In the genomic region with DNA sequence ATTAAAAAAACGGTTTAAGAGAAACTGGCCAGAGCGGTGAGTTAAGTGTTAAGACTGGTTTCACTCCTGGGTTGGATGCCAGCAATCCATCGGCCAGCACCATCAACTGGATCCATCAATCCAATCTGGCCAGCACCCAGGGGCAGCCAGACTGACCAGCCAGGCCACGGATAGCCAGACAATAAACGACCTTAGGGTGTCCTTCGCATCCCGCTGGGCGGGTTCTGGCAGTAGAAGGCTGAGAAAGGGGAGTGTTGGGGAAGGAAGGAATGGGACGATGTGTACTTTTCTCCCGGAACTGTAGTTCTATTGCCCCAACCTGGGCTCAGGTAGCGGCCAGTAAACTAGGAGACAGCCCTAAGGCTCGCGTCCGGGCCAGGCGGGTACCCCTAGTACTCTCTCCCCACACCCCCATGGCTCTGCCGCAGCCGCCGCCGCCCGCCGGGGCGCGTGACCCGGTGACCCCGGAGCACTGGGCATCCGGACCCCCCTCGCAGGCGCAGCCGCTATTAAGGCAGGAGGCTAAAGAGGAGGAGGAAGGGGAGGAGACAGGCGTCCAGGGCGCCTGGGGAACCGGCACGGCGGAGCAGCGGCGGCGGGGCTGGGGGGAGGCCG, we compare ENCODE assay signal across 8 cellular contexts. TPM values are rescaled to one million over a fixed set of nuclear protein-coding genes. Genes with fewer than 3 reads are reported as not detected.
DNase-seq lines count a peak whose midpoint lies in the region; ATAC-seq and TF ChIP-seq lines count a peak whose summit lies in the region.

A gene (plus strand): TSS at position 546 of the 615 bp plus-strand sequence. CDS start 276 bp downstream, outside the sequence.

- H3K36me3 ChIP-seq in GM23338 (ENCODE audit: insufficient read depth) (no peaks in the 10 kb centered on the region), smooth muscle cell (ENCODE audit: low read depth) (no peaks in the 10 kb centered on the region)

- peak within 1 kb of the TSS; percentile 89 for H3K9ac ChIP-seq in smooth muscle cell (ENCODE audit: low read depth)

- H3K27ac ChIP-seq in GM23338 (ENCODE audit: low read depth): peak within 1 kb of the TSS; percentile 61
- peak within 1 kb of the TSS; percentile 41 for H3K27ac ChIP-seq in smooth muscle cell (ENCODE audit: low read depth)

- WGBS in smooth muscle cell (ENCODE audit: low lambda C conversion rate): 6% methylated on average over 37 of the region's 38 CpGs

- H4K20me1 ChIP-seq in GM23338 (replicated peaks; ENCODE audit: insufficient read depth): no peaks in the 10 kb centered on the region
- H4K20me1 ChIP-seq in smooth muscle cell (ENCODE audit: low read depth): peaks cover 4% of the 10 kb centered on the region

- H3K36me3 Mint-ChIP-seq in GM23338 (ENCODE audit: low read depth) (no peaks in the 10 kb centered on the region), brain (no peaks in the 10 kb centered on the region), immature natural killer cell (no peaks in the 10 kb centered on the region)

- H3K4me1 ChIP-seq in GM23338 (ENCODE audit: insufficient read depth) (peaks cover 23% of the 10 kb centered on the region), smooth muscle cell (ENCODE audit: low read depth) (peaks cover 30% of the 10 kb centered on the region)

- H3K9me2 ChIP-seq in GM23338 (ENCODE audit: insufficient read depth): no peaks in the 10 kb centered on the region

- ATAC-seq in GM23338: peak; percentile 60

- H3K4me3 ChIP-seq in GM08714 (ENCODE audit: low read length) (peak within 1 kb of the TSS; percentile 85), GM23338 (peak within 1 kb of the TSS; percentile 74), LNCaP clone FGC (ENCODE audit: low read depth, low read length) (peak within 1 kb of the TSS; percentile 78), smooth muscle cell (peak within 1 kb of the TSS; percentile 82)

- H3K4me3 Mint-ChIP-seq in GM23338 (peak within 1 kb of the TSS; percentile 83), brain (peak within 1 kb of the TSS; percentile 82 to 91 (median 89)), immature natural killer cell (peak within 1 kb of the TSS; percentile 84 to 91 (median 85))

- H3K4me1 Mint-ChIP-seq in GM23338: peaks cover 39% of the 10 kb centered on the region
- H3K4me1 Mint-ChIP-seq in brain: peaks cover 48% of the 10 kb centered on the region
- H3K4me1 Mint-ChIP-seq in immature natural killer cell: peaks cover 43 to 50% of the 10 kb centered on the region in 2 donors

- H3K27ac Mint-ChIP-seq in GM23338 (peak within 1 kb of the TSS; percentile 96), brain (peak within 1 kb of the TSS; percentile 95 to 97 (median 96)), immature natural killer cell (peak within 1 kb of the TSS; percentile 79 to 93 (median 88))

- DNase-seq in GM23338 (ENCODE audit: low spot score) (peak; percentile 72), LNCaP clone FGC (ENCODE audit: low read depth) (no peak), T-helper 9 cell (peak; percentile 46), immature natural killer cell (peak; percentile 74 to 78 (median 77)), smooth muscle cell (lab: John Stamatoyannopoulos, UW; ENCODE audit: unreplicated experiment) (peak; percentile 28), D341Med (ENCODE audit: low spot score) (no peak)

- no peaks in the 10 kb centered on the region for H3K9me3 Mint-ChIP-seq in GM23338
- H3K9me3 Mint-ChIP-seq in brain: no peaks in the 10 kb centered on the region
- no peaks in the 10 kb centered on the region for H3K9me3 Mint-ChIP-seq in immature natural killer cell

- H2AFZ ChIP-seq in GM23338 (peak within 1 kb of the TSS; percentile 99), smooth muscle cell (ENCODE audit: low read depth) (peak within 1 kb of the TSS; percentile 94)

- no peaks in the 10 kb centered on the region for H3K9me3 ChIP-seq in smooth muscle cell (replicated peaks; ENCODE audit: low read depth)

- H3K79me2 ChIP-seq in GM23338 (replicated peaks; ENCODE audit: insufficient read depth) (peaks cover 41% of the 10 kb centered on the region), smooth muscle cell (ENCODE audit: low read depth) (peaks cover 34% of the 10 kb centered on the region)

- TF ChIP-seq CTCF in GM23338 (conservative IDR thresholded peaks at IDR 0.05; ENCODE audit: low read depth in 2 of 2): no peak
- no peak for TF ChIP-seq CTCF in LNCaP clone FGC (IDR thresholded peaks at IDR 0.05; ENCODE audit: control insufficient read depth, extremely low read depth, insufficient read depth)
- TF ChIP-seq CTCF in brain (conservative IDR thresholded peaks at IDR 0.05): no peak
- TF ChIP-seq CTCF in smooth muscle cell (IDR thresholded peaks at IDR 0.05; ENCODE audit: borderline replicate concordance, insufficient read depth, poor library complexity, severe bottlenecking): no peak

- H3K27me3 ChIP-seq in GM23338 (ENCODE audit: insufficient read depth) (no peaks in the 10 kb centered on the region), smooth muscle cell (ENCODE audit: low read depth) (no peaks in the 10 kb centered on the region)

- H3K4me2 ChIP-seq in GM23338 (peak within 1 kb of the TSS; percentile 87), smooth muscle cell (peak within 1 kb of the TSS; percentile 90)

- H3F3A ChIP-seq in GM23338 (replicated peaks; ENCODE audit: low read depth) (no peaks in the 10 kb centered on the region), smooth muscle cell (ENCODE audit: low read depth) (peaks cover 4% of the 10 kb centered on the region)

- H3K27me3 Mint-ChIP-seq in GM23338 (ENCODE audit: insufficient read depth, low read depth, poor library complexity) (peaks cover 2% of the 10 kb centered on the region), brain (peaks cover 3% of the 10 kb centered on the region), immature natural killer cell (ENCODE audit: low read depth in 3 of 3) (peaks cover 0 to 6% (median 0%) of the 10 kb centered on the region in 3 donors)

TF ChIP-seq in GM23338, 12 proteins besides CTCF, POLR2A, EP300 and RAD21 (continues in another document):
- TF ChIP-seq NANOG (IDR thresholded peaks at IDR 0.05; ENCODE audit: borderline replicate concordance): no peak
- TF ChIP-seq, protein P1, sequence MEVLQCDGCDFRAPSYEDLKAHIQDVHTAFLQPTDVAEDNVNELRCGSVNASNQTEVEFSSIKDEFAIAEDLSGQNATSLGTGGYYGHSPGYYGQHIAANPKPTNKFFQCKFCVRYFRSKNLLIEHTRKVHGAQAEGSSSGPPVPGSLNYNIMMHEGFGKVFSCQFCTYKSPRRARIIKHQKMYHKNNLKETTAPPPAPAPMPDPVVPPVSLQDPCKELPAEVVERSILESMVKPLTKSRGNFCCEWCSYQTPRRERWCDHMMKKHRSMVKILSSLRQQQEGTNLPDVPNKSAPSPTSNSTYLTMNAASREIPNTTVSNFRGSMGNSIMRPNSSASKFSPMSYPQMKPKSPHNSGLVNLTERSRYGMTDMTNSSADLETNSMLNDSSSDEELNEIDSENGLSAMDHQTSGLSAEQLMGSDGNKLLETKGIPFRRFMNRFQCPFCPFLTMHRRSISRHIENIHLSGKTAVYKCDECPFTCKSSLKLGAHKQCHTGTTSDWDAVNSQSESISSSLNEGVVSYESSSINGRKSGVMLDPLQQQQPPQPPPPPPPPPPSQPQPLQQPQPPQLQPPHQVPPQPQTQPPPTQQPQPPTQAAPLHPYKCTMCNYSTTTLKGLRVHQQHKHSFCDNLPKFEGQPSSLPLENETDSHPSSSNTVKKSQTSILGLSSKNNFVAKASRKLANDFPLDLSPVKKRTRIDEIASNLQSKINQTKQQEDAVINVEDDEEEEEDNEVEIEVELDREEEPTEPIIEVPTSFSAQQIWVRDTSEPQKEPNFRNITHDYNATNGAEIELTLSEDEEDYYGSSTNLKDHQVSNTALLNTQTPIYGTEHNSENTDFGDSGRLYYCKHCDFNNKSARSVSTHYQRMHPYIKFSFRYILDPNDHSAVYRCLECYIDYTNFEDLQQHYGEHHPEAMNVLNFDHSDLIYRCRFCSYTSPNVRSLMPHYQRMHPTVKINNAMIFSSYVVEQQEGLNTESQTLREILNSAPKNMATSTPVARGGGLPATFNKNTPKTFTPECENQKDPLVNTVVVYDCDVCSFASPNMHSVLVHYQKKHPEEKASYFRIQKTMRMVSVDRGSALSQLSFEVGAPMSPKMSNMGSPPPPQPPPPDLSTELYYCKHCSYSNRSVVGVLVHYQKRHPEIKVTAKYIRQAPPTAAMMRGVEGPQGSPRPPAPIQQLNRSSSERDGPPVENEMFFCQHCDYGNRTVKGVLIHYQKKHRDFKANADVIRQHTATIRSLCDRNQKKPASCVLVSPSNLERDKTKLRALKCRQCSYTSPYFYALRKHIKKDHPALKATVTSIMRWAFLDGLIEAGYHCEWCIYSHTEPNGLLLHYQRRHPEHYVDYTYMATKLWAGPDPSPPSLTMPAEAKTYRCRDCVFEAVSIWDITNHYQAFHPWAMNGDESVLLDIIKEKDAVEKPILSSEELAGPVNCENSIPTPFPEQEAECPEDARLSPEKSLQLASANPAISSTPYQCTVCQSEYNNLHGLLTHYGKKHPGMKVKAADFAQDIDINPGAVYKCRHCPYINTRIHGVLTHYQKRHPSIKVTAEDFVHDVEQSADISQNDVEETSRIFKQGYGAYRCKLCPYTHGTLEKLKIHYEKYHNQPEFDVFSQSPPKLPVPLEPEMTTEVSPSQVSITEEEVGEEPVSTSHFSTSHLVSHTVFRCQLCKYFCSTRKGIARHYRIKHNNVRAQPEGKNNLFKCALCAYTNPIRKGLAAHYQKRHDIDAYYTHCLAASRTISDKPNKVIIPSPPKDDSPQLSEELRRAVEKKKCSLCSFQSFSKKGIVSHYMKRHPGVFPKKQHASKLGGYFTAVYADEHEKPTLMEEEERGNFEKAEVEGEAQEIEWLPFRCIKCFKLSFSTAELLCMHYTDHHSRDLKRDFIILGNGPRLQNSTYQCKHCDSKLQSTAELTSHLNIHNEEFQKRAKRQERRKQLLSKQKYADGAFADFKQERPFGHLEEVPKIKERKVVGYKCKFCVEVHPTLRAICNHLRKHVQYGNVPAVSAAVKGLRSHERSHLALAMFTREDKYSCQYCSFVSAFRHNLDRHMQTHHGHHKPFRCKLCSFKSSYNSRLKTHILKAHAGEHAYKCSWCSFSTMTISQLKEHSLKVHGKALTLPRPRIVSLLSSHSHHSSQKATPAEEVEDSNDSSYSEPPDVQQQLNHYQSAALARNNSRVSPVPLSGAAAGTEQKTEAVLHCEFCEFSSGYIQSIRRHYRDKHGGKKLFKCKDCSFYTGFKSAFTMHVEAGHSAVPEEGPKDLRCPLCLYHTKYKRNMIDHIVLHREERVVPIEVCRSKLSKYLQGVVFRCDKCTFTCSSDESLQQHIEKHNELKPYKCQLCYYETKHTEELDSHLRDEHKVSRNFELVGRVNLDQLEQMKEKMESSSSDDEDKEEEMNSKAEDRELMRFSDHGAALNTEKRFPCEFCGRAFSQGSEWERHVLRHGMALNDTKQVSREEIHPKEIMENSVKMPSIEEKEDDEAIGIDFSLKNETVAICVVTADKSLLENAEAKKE (CRISPR knock-in tag; IDR thresholded peaks at IDR 0.05): no peak
- no peak for TF ChIP-seq CREB1 (CRISPR knock-in tag; IDR thresholded peaks at IDR 0.05; ENCODE audit: low read depth)

RNA-seq across cellular contexts. Expression of the gene that starts here (rescaled TPM):
- 38.1 and 39.0 TPM in 2 replicates for total RNA-seq in GM23338 (2014; rRNA removed; shearing (Covaris generic))
- 14.3 and 15.5 TPM in 2 replicates for polyA plus RNA-seq in GM23338 (2016; fragmentation: Nextera tagmentation; extraction: Ambion mirVana)
- 11.6 TPM for polyA plus RNA-seq in brain (ENCODE audit: insufficient read depth, low read depth, low replicate concordance)
- 10 to 100 TPM; 16.1 to 26.7 (median 16.2) TPM for polyA plus RNA-seq in immature natural killer cell
- total RNA-seq in smooth muscle cell: 29.9 and 33.6 TPM in 2 replicates
- 8.0 and 9.8 TPM in 2 replicates for polyA plus RNA-seq in smooth muscle cell

Comparison
In these comparisons a context has a peak if more than half of its experiments do, and no peak if none do; other contexts are left out.
1. DNase-seq: peak in GM23338 (single experiment), T-helper 9 cell (single experiment), immature natural killer cell (3 of 3) and smooth muscle cell (single experiment); none in LNCaP clone FGC (single experiment) and D341Med (single experiment).
2. Peak in every context shown above with its lines, with median percentiles within 50 percentile points of each other: H3K4me3 ChIP-seq, H3K27ac Mint-ChIP-seq and H3K4me3 Mint-ChIP-seq.